In the genomic region with DNA sequence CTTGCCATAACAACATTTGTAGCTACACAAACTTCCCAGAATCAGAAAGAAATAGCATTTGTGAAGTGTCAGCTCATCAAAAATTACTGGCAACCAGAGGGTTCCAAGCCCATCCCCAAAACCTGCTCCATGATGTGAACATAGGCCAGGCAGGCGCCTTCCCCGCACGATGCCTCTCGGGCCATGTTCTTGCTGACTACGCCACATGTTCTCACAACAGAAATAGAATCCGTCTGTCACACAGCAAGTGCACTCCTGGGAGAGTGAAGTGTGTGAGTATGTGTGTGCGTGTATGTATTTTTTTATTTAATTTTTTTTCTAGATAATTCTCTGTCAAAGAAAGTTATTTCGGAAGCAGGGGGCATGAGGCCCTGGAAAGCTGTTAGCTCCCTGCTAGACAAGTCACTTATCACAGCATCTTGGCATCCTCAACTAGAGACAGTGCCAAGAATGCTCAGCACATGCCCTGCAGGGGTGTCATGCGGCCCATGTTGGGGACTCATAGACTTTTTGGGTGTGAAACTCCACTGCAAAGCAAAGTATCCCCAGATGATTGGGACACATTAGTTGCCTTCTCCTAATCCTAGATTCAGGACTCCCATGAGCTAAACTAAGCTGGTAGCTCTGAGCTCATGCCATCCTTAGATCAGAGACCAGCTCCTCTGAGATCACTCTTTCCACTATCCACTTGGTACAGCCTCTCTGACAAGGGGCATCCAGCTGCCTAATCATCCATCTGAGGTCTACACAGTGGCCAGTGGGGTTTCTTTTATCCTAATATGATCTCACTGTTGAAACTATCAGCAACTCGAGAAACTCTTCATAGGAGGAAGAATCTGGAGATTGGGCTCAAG, we compare ENCODE assay signal across 20 cellular contexts. TPM values are rescaled to one million over a fixed set of nuclear protein-coding genes. Genes with fewer than 3 reads are reported as not detected.
DNase-seq lines count a peak whose midpoint lies in the region; ATAC-seq and TF ChIP-seq lines count a peak whose summit lies in the region.
"Had no signal": no experiment of that assay in that cellular context is flagged by ENCODE, and none has a peak within 500 bp of the region (broad histone marks: within the 10 kb centered on the region; RNA-seq: fewer than 3 reads in every experiment).

No MANE protein-coding gene starts in this region.

- no peaks in the 10 kb centered on the region for H3K36me3 ChIP-seq in heart left ventricle
- H3K36me3 ChIP-seq in body of pancreas (replicated peaks in 1 of 2; ENCODE audit: insufficient read depth in 1 of 2, low read depth in 2 of 2): no peaks in the 10 kb centered on the region
- H3K36me3 ChIP-seq: SJSA1 had no signal

- no peak for TF ChIP-seq POLR2A in heart left ventricle (IDR thresholded peaks at IDR 0.05)
- TF ChIP-seq POLR2A in body of pancreas (IDR thresholded peaks at IDR 0.05): no peak

- DNase-seq in heart left ventricle (peak in 1 of 5 donors; percentile 50), cardiac septum (ENCODE audit: low spot score) (no peak), cerebellum (ENCODE audit: low spot score) (peak; percentile 20), myocyte (ENCODE audit: low read depth) (peak; percentile 33), superior temporal gyrus (ENCODE audit: extremely low spot score) (peak; percentile 57), body of pancreas (no peak), AG08396 (ENCODE audit: low spot score) (no peak)
- DNase-seq: CD8-positive, alpha-beta memory T cell; DMS 273 treated with DMSO at 0.1 percent for 48 hours; H7; Kasumi-1; MV-4-11; NCI-H1417 treated with DMSO at 0.1 percent for 48 hours; NCI-H2081 treated with DMSO at 0.1 percent for 48 hours; NCI-H2227 treated with DMSO at 0.1 percent for 48 hours; NCI-H526; NK-92 treated with Interleukin-12 subunit alpha and Interleukin-12 subunit beta, amount 100 ng/mL, for 24 hours; OCI-M1 had no signal

- H3K27me3 ChIP-seq in heart left ventricle: peaks cover 0 to 12% (median 0%) of the 10 kb centered on the region in 9 donors
- no peaks in the 10 kb centered on the region for H3K27me3 ChIP-seq in body of pancreas
- H3K27me3 ChIP-seq: SJSA1 had no signal

- H3K9me3 ChIP-seq in heart left ventricle (no peaks in the 10 kb centered on the region), body of pancreas (no peaks in the 10 kb centered on the region)
- H3K9me3 ChIP-seq: SJSA1 had no signal

- WGBS in heart left ventricle, 4 donors: 43 to 62% (median 46%) methylated on average over 10 of the region's 10 CpGs
- 82% methylated on average over 10 of the region's 10 CpGs for WGBS in body of pancreas, 2 donors

- no peak overlapping the region for H3K4me3 ChIP-seq in heart left ventricle
- no peak overlapping the region for H3K4me3 ChIP-seq in body of pancreas
- H3K4me3 ChIP-seq: SJSA1 had no signal

- TF ChIP-seq CTCF in heart left ventricle (IDR thresholded peaks at IDR 0.05): no peak
- TF ChIP-seq CTCF in body of pancreas (IDR thresholded peaks at IDR 0.05): no peak

- H3K4me1 ChIP-seq in heart left ventricle: peaks cover 0 to 32% (median 12%) of the 10 kb centered on the region in 12 donors
- no peaks in the 10 kb centered on the region for H3K4me1 ChIP-seq in body of pancreas
- H3K4me1 ChIP-seq: SJSA1 had no signal

- ATAC-seq in heart left ventricle (peak in 3 of 4 donors; percentile 54 to 71 (median 69)), GM21717 (IDR thresholded peaks at IDR 0.05; ENCODE audit: unreplicated experiment) (no peak), body of pancreas (no peak)

- intact Hi-C loops in heart left ventricle (cut with DNase I): no loop called here
- intact Hi-C loops in cardiac septum (cut with DNase I): no loop called here
- intact Hi-C loops in body of pancreas (cut with DNase I): no loop called here

- peak overlapping the region in 1 of 12 donors; percentile 29 for H3K27ac ChIP-seq in heart left ventricle
- no peak overlapping the region for H3K27ac ChIP-seq in body of pancreas
- H3K27ac ChIP-seq: SJSA1 had no signal

RNA-seq across cellular contexts. Expression of a gene that starts 53.1 kb away (rescaled TPM):
- total RNA-seq in heart left ventricle (10 to 100 TPM in 2 of 9 donors, 1 to 10 TPM in 6, under 1 TPM in 1; 0.86 to 19.9 (median 3.0) TPM), cardiac septum (3.7 TPM), cerebellum (28.2 TPM), myocyte (6.9 and 7.6 TPM in 2 replicates), body of pancreas (1 to 10 TPM; 4.4 to 5.3 TPM)
- polyA plus RNA-seq in heart left ventricle: 1 to 10 TPM in 1 of 2 donors, under 1 TPM in 1; 0.95 to 1.6 TPM
- 4.9 TPM for polyA plus RNA-seq in myocyte (2012)

Comparison
In these comparisons a context has a peak if more than half of its experiments do, and no peak if none do; other contexts are left out.
1. ATAC-seq: peak in heart left ventricle (3 of 4); none in GM21717 (single experiment) and body of pancreas (single experiment).
2. DNase-seq: peak in cerebellum (single experiment), myocyte (single experiment) and superior temporal gyrus (single experiment); none in cardiac septum (single experiment), body of pancreas (0 of 4) and AG08396 (single experiment).